ENCODE assay signal across 1 cellular context in genomic region chr4:6732441-6733357, GRCh38.
TF ChIP-seq lines count a peak whose summit lies in the region.

No MANE protein-coding gene starts in this region.

TF ChIP-seq in HepG2, 621 proteins besides CTCF, POLR2A, EP300 and RAD21 (continued from another document and continues in another):
- TF ChIP-seq RFXANK (CRISPR knock-in tag; IDR thresholded peaks at IDR 0.05): no peak
- no peak for TF ChIP-seq JUN (CRISPR knock-in tag; IDR thresholded peaks at IDR 0.05)
- no peak for TF ChIP-seq PRPF4 (IDR thresholded peaks at IDR 0.05; ENCODE audit: low read depth, low read length, poor library complexity, severe bottlenecking)
- 0 out of 2 replicates have a peak, but pooled peaks have one; percentile 32 for TF ChIP-seq ZNF615 (CRISPR knock-in tag; IDR thresholded peaks at IDR 0.05; ENCODE audit: borderline replicate concordance)
- no peak; the same call in 1 of the 2 replicates for TF ChIP-seq ZNF33B (CRISPR knock-in tag; IDR thresholded peaks at IDR 0.05)
- TF ChIP-seq UBTF (CRISPR knock-in tag; IDR thresholded peaks at IDR 0.05): peak; percentile 70
- TF ChIP-seq ZNF564 (CRISPR knock-in tag; IDR thresholded peaks at IDR 0.05): no peak
- TF ChIP-seq ARID3A (IDR thresholded peaks at IDR 0.05; ENCODE audit: low read depth, low read length): no peak
- no peak for TF ChIP-seq REXO4 (CRISPR knock-in tag; IDR thresholded peaks at IDR 0.05; ENCODE audit: borderline replicate concordance)
- TF ChIP-seq PRDM4 (CRISPR knock-in tag; IDR thresholded peaks at IDR 0.05; ENCODE audit: borderline replicate concordance): no peak
- no peak for TF ChIP-seq ZNF136 (CRISPR knock-in tag; IDR thresholded peaks at IDR 0.05; ENCODE audit: low read depth)
- TF ChIP-seq ZNF597 (CRISPR knock-in tag; IDR thresholded peaks at IDR 0.05): no peak
- TF ChIP-seq ZSCAN9 (CRISPR knock-in tag; IDR thresholded peaks at IDR 0.05; ENCODE audit: borderline replicate concordance): no peak
- no peak for TF ChIP-seq RAD51 (IDR thresholded peaks at IDR 0.05; ENCODE audit: borderline replicate concordance)
- TF ChIP-seq MXD1 (CRISPR knock-in tag; IDR thresholded peaks at IDR 0.05): 0 out of 2 replicates have a peak, but pooled peaks have one; percentile 6
- TF ChIP-seq ZNF350 (CRISPR knock-in tag; IDR thresholded peaks at IDR 0.05; ENCODE audit: borderline replicate concordance, low read depth): no peak
- no peak for TF ChIP-seq TFE3 (CRISPR knock-in tag; IDR thresholded peaks at IDR 0.05)
- TF ChIP-seq LRRFIP1 (CRISPR knock-in tag; conservative IDR thresholded peaks at IDR 0.05): no peak
- peak; percentile 55 for TF ChIP-seq RXRB (CRISPR knock-in tag; IDR thresholded peaks at IDR 0.05; ENCODE audit: borderline replicate concordance)
- no peak for TF ChIP-seq SNAPC4 (CRISPR knock-in tag; IDR thresholded peaks at IDR 0.05)
- peak; percentile 92 for TF ChIP-seq ZFY (CRISPR knock-in tag; IDR thresholded peaks at IDR 0.05)
- no peak for TF ChIP-seq ELF1 (CRISPR knock-in tag; IDR thresholded peaks at IDR 0.05)
- TF ChIP-seq RNF219 (CRISPR knock-in tag; IDR thresholded peaks at IDR 0.05): 0 out of 2 replicates have a peak, but pooled peaks have one; percentile 50
- TF ChIP-seq MAFG (CRISPR knock-in tag; IDR thresholded peaks at IDR 0.05): peak; percentile 96
- no peak for TF ChIP-seq ZNF589 (CRISPR knock-in tag; conservative IDR thresholded peaks at IDR 0.05)
- TF ChIP-seq EEA1 (CRISPR knock-in tag; IDR thresholded peaks at IDR 0.05; ENCODE audit: borderline replicate concordance): no peak
- TF ChIP-seq PRDM15 (CRISPR knock-in tag; IDR thresholded peaks at IDR 0.05): peak; percentile 44; the same call in 1 of the 2 replicates
